In the genomic region with DNA sequence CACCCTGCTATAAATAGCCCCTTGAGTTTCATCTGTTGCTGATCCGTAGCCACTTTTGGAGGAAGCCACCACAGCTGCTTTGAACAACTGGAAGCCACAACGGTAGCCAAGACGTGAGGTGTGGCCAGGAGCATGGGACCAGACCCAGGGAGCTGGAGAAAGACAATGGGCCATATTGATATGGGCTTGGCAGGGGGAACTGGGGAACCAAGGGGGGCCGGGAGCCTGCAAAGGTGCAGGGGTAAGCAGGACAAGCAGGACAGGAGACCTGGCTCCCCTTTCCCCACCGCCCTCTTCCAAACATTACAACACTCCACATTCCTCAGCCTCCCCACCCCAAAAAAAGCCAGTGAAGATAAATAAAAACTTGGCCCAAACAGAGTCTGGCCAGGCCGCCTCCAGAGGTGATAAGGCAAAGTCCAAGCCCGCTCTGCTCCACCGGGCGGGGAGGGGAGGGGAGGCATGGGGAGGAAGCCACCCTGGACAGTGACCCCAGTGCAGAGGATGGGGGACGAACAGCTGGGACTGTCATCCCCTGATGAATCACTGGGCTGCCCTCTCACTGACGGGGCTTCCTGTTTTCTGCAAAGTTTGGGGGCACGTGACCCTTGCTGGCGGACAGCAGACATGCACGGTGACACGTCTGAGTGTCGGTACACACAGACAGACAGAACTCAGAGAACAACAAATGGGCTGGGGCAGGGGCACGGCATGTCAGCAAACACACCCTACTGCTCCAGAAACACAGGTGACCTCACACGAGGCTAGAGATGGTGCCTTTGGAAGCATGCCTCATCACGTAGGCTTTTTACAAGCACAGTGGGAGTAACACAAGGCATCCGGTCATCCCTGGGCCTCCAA, we compare ENCODE assay signal across 1 cellular context.
TF ChIP-seq lines count a peak whose summit lies in the region.

No MANE protein-coding gene starts in this region.

TF ChIP-seq in HepG2, 621 proteins besides CTCF, POLR2A, EP300 and RAD21 (continued from another document and continues in another):
- TF ChIP-seq, protein P1, sequence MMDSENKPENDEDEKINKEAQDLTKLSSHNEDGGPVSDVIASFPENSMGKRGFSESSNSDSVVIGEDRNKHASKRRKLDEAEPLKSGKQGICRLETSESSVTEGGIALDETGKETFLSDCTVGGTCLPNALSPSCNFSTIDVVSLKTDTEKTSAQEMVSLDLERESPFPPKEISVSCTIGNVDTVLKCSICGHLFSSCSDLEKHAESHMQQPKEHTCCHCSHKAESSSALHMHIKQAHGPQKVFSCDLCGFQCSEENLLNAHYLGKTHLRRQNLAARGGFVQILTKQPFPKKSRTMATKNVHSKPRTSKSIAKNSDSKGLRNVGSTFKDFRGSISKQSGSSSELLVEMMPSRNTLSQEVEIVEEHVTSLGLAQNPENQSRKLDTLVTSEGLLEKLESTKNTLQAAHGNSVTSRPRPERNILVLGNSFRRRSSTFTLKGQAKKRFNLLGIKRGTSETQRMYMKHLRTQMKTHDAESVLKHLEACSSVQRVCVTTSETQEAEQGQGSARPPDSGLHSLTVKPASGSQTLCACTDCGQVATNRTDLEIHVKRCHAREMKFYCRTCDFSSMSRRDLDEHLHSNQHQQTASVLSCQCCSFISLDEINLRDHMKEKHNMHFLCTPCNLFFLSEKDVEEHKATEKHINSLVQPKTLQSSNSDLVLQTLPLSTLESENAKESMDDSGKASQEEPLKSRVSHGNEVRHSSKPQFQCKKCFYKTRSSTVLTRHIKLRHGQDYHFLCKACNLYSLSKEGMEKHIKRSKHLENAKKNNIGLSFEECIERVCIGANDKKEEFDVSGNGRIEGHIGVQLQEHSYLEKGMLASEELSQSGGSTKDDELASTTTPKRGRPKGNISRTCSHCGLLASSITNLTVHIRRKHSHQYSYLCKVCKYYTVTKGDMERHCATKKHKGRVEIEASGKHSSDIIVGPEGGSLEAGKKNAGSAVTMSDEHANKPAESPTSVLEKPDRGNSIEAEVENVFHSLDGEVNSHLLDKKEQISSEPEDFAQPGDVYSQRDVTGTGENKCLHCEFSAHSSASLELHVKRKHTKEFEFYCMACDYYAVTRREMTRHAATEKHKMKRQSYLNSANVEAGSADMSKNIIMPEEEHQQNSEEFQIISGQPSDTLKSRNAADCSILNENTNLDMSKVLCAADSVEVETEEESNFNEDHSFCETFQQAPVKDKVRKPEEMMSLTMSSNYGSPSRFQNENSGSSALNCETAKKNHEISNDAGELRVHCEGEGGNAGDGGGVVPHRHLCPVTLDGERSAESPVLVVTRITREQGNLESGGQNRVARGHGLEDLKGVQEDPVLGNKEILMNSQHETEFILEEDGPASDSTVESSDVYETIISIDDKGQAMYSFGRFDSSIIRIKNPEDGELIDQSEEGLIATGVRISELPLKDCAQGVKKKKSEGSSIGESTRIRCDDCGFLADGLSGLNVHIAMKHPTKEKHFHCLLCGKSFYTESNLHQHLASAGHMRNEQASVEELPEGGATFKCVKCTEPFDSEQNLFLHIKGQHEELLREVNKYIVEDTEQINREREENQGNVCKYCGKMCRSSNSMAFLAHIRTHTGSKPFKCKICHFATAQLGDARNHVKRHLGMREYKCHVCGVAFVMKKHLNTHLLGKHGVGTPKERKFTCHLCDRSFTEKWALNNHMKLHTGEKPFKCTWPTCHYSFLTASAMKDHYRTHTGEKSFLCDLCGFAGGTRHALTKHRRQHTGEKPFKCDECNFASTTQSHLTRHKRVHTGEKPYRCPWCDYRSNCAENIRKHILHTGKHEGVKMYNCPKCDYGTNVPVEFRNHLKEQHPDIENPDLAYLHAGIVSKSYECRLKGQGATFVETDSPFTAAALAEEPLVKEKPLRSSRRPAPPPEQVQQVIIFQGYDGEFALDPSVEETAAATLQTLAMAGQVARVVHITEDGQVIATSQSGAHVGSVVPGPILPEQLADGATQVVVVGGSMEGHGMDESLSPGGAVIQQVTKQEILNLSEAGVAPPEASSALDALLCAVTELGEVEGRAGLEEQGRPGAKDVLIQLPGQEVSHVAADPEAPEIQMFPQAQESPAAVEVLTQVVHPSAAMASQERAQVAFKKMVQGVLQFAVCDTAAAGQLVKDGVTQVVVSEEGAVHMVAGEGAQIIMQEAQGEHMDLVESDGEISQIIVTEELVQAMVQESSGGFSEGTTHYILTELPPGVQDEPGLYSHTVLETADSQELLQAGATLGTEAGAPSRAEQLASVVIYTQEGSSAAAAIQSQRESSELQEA (CRISPR knock-in tag; IDR thresholded peaks at IDR 0.05; ENCODE audit: not compliant biosample characterization) = no peak
- peak; percentile 93 for TF ChIP-seq ZSCAN25 (CRISPR knock-in tag; IDR thresholded peaks at IDR 0.05)
- TF ChIP-seq, protein P2, sequence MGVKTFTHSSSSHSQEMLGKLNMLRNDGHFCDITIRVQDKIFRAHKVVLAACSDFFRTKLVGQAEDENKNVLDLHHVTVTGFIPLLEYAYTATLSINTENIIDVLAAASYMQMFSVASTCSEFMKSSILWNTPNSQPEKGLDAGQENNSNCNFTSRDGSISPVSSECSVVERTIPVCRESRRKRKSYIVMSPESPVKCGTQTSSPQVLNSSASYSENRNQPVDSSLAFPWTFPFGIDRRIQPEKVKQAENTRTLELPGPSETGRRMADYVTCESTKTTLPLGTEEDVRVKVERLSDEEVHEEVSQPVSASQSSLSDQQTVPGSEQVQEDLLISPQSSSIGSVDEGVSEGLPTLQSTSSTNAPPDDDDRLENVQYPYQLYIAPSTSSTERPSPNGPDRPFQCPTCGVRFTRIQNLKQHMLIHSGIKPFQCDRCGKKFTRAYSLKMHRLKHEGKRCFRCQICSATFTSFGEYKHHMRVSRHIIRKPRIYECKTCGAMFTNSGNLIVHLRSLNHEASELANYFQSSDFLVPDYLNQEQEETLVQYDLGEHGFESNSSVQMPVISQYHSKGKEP (CRISPR knock-in tag; IDR thresholded peaks at IDR 0.05) = no peak; the same call in 1 of the 2 replicates
- TF ChIP-seq, protein P3, sequence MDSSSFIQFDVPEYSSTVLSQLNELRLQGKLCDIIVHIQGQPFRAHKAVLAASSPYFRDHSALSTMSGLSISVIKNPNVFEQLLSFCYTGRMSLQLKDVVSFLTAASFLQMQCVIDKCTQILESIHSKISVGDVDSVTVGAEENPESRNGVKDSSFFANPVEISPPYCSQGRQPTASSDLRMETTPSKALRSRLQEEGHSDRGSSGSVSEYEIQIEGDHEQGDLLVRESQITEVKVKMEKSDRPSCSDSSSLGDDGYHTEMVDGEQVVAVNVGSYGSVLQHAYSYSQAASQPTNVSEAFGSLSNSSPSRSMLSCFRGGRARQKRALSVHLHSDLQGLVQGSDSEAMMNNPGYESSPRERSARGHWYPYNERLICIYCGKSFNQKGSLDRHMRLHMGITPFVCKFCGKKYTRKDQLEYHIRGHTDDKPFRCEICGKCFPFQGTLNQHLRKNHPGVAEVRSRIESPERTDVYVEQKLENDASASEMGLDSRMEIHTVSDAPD (CRISPR knock-in tag; IDR thresholded peaks at IDR 0.05) = peak; percentile 85
- TF ChIP-seq DMAP1 (CRISPR knock-in tag; IDR thresholded peaks at IDR 0.05) = peak; percentile 85
- TF ChIP-seq XRCC5 (optimal IDR thresholded peaks at IDR 0.05; ENCODE audit: low read length) = peak; percentile 45
- TF ChIP-seq PHF21A (CRISPR knock-in tag; IDR thresholded peaks at IDR 0.05) = peak; percentile 100
- TF ChIP-seq JUND (CRISPR knock-in tag; IDR thresholded peaks at IDR 0.05) = peak; percentile 97
- TF ChIP-seq ZNF451 (CRISPR knock-in tag; IDR thresholded peaks at IDR 0.05) = peak; percentile 97
- TF ChIP-seq SALL1 (CRISPR knock-in tag; IDR thresholded peaks at IDR 0.05) = peak; percentile 99
- TF ChIP-seq FIP1L1 (IDR thresholded peaks at IDR 0.05; ENCODE audit: borderline replicate concordance, insufficient read depth, low read depth, low read length) = no peak
- peak; percentile 92 for TF ChIP-seq ZNF776 (CRISPR knock-in tag; IDR thresholded peaks at IDR 0.05)
- peak; percentile 97 for TF ChIP-seq MTA1 (CRISPR knock-in tag; IDR thresholded peaks at IDR 0.05; ENCODE audit: borderline replicate concordance)
- TF ChIP-seq ZFP36 (IDR thresholded peaks at IDR 0.05; ENCODE audit: borderline replicate concordance, low read depth, low read length, partially characterized antibody) = no peak
- peak; percentile 94; the same call in 1 of the 2 replicates for TF ChIP-seq FOXC1 (CRISPR knock-in tag; IDR thresholded peaks at IDR 0.05; ENCODE audit: borderline replicate concordance)
- TF ChIP-seq IRF2 (CRISPR knock-in tag; IDR thresholded peaks at IDR 0.05) = peak; percentile 99
- no peak for TF ChIP-seq ZNF530 (CRISPR knock-in tag; IDR thresholded peaks at IDR 0.05; ENCODE audit: low read depth)
- no peak for TF ChIP-seq SATB2 (CRISPR knock-in tag; IDR thresholded peaks at IDR 0.05)
- no peak for TF ChIP-seq TAF15 (IDR thresholded peaks at IDR 0.05; ENCODE audit: low read depth, low read length, poor library complexity, severe bottlenecking)
- no peak for TF ChIP-seq ZNF569 (CRISPR knock-in tag; IDR thresholded peaks at IDR 0.05; ENCODE audit: borderline replicate concordance)
- TF ChIP-seq SAFB2 (CRISPR knock-in tag; IDR thresholded peaks at IDR 0.05; ENCODE audit: borderline replicate concordance, low read depth) = peak; percentile 97; the same call in 1 of the 2 replicates
- TF ChIP-seq, protein P4, sequence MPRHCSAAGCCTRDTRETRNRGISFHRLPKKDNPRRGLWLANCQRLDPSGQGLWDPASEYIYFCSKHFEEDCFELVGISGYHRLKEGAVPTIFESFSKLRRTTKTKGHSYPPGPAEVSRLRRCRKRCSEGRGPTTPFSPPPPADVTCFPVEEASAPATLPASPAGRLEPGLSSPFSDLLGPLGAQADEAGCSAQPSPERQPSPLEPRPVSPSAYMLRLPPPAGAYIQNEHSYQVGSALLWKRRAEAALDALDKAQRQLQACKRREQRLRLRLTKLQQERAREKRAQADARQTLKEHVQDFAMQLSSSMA (CRISPR knock-in tag; IDR thresholded peaks at IDR 0.05) = peak; percentile 89; the same call in 1 of the 2 replicates
- no peak for TF ChIP-seq RORA (CRISPR knock-in tag; IDR thresholded peaks at IDR 0.05)
- TF ChIP-seq MAFK (conservative IDR thresholded peaks at IDR 0.05 in 1 of 2, IDR thresholded peaks at IDR 0.05 in 1 of 2; ENCODE audit: low read length in 2 of 2) = peak in 1 of 2 experiments; percentile 27; a peak in 1 of 4 replicates
- TF ChIP-seq, protein P5, sequence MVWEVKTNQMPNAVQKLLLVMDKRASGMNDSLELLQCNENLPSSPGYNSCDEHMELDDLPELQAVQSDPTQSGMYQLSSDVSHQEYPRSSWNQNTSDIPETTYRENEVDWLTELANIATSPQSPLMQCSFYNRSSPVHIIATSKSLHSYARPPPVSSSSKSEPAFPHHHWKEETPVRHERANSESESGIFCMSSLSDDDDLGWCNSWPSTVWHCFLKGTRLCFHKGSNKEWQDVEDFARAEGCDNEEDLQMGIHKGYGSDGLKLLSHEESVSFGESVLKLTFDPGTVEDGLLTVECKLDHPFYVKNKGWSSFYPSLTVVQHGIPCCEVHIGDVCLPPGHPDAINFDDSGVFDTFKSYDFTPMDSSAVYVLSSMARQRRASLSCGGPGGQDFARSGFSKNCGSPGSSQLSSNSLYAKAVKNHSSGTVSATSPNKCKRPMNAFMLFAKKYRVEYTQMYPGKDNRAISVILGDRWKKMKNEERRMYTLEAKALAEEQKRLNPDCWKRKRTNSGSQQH (CRISPR knock-in tag; IDR thresholded peaks at IDR 0.05; ENCODE audit: low read depth) = no peak
- TF ChIP-seq TP53 (CRISPR knock-in tag; conservative IDR thresholded peaks at IDR 0.05) = no peak
- TF ChIP-seq RFX1 (IDR thresholded peaks at IDR 0.05) = no peak
- peak; percentile 96 for TF ChIP-seq ZKSCAN8 (CRISPR knock-in tag; IDR thresholded peaks at IDR 0.05; ENCODE audit: borderline replicate concordance)
- TF ChIP-seq ZNF558 (CRISPR knock-in tag; IDR thresholded peaks at IDR 0.05; ENCODE audit: borderline replicate concordance) = peak; percentile 70; the same call in 1 of the 2 replicates
- TF ChIP-seq MYNN (CRISPR knock-in tag; IDR thresholded peaks at IDR 0.05; ENCODE audit: low read depth) = peak; percentile 77
- TF ChIP-seq SNRNP70 (IDR thresholded peaks at IDR 0.05; ENCODE audit: low read depth, low read length) = no peak
- TF ChIP-seq, protein P6, sequence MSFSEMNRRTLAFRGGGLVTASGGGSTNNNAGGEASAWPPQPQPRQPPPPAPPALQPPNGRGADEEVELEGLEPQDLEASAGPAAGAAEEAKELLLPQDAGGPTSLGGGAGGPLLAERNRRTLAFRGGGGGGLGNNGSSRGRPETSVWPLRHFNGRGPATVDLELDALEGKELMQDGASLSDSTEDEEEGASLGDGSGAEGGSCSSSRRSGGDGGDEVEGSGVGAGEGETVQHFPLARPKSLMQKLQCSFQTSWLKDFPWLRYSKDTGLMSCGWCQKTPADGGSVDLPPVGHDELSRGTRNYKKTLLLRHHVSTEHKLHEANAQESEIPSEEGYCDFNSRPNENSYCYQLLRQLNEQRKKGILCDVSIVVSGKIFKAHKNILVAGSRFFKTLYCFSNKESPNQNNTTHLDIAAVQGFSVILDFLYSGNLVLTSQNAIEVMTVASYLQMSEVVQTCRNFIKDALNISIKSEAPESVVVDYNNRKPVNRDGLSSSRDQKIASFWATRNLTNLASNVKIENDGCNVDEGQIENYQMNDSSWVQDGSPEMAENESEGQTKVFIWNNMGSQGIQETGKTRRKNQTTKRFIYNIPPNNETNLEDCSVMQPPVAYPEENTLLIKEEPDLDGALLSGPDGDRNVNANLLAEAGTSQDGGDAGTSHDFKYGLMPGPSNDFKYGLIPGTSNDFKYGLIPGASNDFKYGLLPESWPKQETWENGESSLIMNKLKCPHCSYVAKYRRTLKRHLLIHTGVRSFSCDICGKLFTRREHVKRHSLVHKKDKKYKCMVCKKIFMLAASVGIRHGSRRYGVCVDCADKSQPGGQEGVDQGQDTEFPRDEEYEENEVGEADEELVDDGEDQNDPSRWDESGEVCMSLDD (CRISPR knock-in tag; IDR thresholded peaks at IDR 0.05; ENCODE audit: borderline replicate concordance) = peak; percentile 95
- TF ChIP-seq, protein P7, sequence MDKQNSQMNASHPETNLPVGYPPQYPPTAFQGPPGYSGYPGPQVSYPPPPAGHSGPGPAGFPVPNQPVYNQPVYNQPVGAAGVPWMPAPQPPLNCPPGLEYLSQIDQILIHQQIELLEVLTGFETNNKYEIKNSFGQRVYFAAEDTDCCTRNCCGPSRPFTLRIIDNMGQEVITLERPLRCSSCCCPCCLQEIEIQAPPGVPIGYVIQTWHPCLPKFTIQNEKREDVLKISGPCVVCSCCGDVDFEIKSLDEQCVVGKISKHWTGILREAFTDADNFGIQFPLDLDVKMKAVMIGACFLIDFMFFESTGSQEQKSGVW (CRISPR knock-in tag; IDR thresholded peaks at IDR 0.05; ENCODE audit: borderline replicate concordance) = no peak; the same call in 1 of the 2 replicates
- peak; percentile 99 for TF ChIP-seq FOXP1 (IDR thresholded peaks at IDR 0.05)
- peak; percentile 100 for TF ChIP-seq FOXP1 (CRISPR knock-in tag; IDR thresholded peaks at IDR 0.05)
- peak; percentile 90 for TF ChIP-seq PPARG (CRISPR knock-in tag; conservative IDR thresholded peaks at IDR 0.05)
- TF ChIP-seq, protein P8, sequence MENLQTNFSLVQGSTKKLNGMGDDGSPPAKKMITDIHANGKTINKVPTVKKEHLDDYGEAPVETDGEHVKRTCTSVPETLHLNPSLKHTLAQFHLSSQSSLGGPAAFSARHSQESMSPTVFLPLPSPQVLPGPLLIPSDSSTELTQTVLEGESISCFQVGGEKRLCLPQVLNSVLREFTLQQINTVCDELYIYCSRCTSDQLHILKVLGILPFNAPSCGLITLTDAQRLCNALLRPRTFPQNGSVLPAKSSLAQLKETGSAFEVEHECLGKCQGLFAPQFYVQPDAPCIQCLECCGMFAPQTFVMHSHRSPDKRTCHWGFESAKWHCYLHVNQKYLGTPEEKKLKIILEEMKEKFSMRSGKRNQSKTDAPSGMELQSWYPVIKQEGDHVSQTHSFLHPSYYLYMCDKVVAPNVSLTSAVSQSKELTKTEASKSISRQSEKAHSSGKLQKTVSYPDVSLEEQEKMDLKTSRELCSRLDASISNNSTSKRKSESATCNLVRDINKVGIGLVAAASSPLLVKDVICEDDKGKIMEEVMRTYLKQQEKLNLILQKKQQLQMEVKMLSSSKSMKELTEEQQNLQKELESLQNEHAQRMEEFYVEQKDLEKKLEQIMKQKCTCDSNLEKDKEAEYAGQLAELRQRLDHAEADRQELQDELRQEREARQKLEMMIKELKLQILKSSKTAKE (CRISPR knock-in tag; IDR thresholded peaks at IDR 0.05; ENCODE audit: borderline replicate concordance) = peak; percentile 100
- peak; percentile 57; the same call in 1 of the 2 replicates for TF ChIP-seq ZNF510 (CRISPR knock-in tag; IDR thresholded peaks at IDR 0.05; ENCODE audit: low read depth)
